Comparison of ENCODE assay signal across 23 cellular contexts in genomic region chr6:150209415-150209814, GRCh38.
"Had no signal": no experiment of that assay in that cellular context is flagged by ENCODE, and none has a peak within 500 bp of the region (broad histone marks: within the 10 kb centered on the region; RNA-seq: fewer than 3 reads in every experiment).

No MANE protein-coding gene starts in this region.

- FAIRE-seq: colon, pancreas had no signal

- H3K36me3 Mint-ChIP-seq: natural killer cell had no signal

- H3K4me2 ChIP-seq: hepatocyte had no signal

- H2AFZ ChIP-seq: hepatocyte had no signal

- H3K27me3 ChIP-seq: heart left ventricle, pancreas, suprapubic skin, transverse colon, upper lobe of right lung had no signal

- H3K4me1 ChIP-seq: gastroesophageal sphincter, pancreas had no signal

- H3K4me3 ChIP-seq: gastroesophageal sphincter, heart left ventricle, hepatocyte, lower lobe of right lung, pancreas, suprapubic skin, transverse colon, upper lobe of right lung had no signal

- H3K9me3 Mint-ChIP-seq: dendritic cell treated with granulocyte-macrophage colony-stimulating factor and Interleukin-4, amounts not matched to agents 40 ng/mL and 50 ng/mL, for 4 days; endodermal cell; natural killer cell; stimulated activated naive CD8-positive, alpha-beta T cell treated with anti-CD3 and anti-CD28 coated beads, Interleukin-15, Interleukin-2, amounts not matched to agents 100 ng/mL and 50 ng/mL, for 24 hours had no signal

- H3K27ac Mint-ChIP-seq: dendritic cell treated with granulocyte-macrophage colony-stimulating factor and Interleukin-4, amounts not matched to agents 40 ng/mL and 50 ng/mL, for 4 days; endodermal cell; natural killer cell; stimulated activated naive B cell treated with anti-CD40 and anti-IgM and Interleukin-4, amounts not matched to agents 10 μg/mL and 1 μg/mL and 100 μg/mL, for 72 hours; stimulated activated naive CD8-positive, alpha-beta T cell treated with anti-CD3 and anti-CD28 coated beads, Interleukin-15, Interleukin-2, amounts not matched to agents 100 ng/mL and 50 ng/mL, for 24 hours had no signal

- H3K79me2 ChIP-seq: hepatocyte had no signal

- H3K27ac ChIP-seq: epithelial cell of prostate, gastroesophageal sphincter, hepatocyte, lower lobe of right lung, neutrophil, pancreas, suprapubic skin, transverse colon, upper lobe of right lung had no signal

- H3K9me3 ChIP-seq: gastroesophageal sphincter, heart left ventricle, lower lobe of right lung, neutrophil, pancreas, suprapubic skin, transverse colon, upper lobe of right lung had no signal

- DNase-seq: central memory CD4-positive, alpha-beta T cell; effector CD8-positive, alpha-beta T cell; endodermal cell; foreskin fibroblast; heart left ventricle; kidney glomerular epithelial cell; left colon; left ventricle myocardium superior; lower lobe of right lung; natural killer cell; pancreas; stimulated activated naive B cell treated with anti-CD40 and anti-IgM and Interleukin-4, amounts not matched to agents 10 μg/mL and 1 μg/mL and 100 μg/mL, for 72 hours; transverse colon; upper lobe of right lung had no signal

- ATAC-seq: gastroesophageal sphincter; left colon; lower lobe of right lung; natural killer cell; sciatic nerve; stimulated activated naive B cell treated with anti-CD40 and anti-IgM and Interleukin-4, amounts not matched to agents 10 μg/mL and 1 μg/mL and 100 μg/mL, for 72 hours; upper lobe of right lung had no signal

- H3K36me3 ChIP-seq: gastroesophageal sphincter, heart left ventricle, lower lobe of right lung, neutrophil, pancreas, suprapubic skin, transverse colon, upper lobe of right lung had no signal

- H3K4me3 Mint-ChIP-seq: dendritic cell treated with granulocyte-macrophage colony-stimulating factor and Interleukin-4, amounts not matched to agents 40 ng/mL and 50 ng/mL, for 4 days; endodermal cell; natural killer cell; stimulated activated naive B cell treated with anti-CD40 and anti-IgM and Interleukin-4, amounts not matched to agents 10 μg/mL and 1 μg/mL and 100 μg/mL, for 72 hours; stimulated activated naive CD8-positive, alpha-beta T cell treated with anti-CD3 and anti-CD28 coated beads, Interleukin-15, Interleukin-2, amounts not matched to agents 100 ng/mL and 50 ng/mL, for 24 hours had no signal

- H3K4me1 Mint-ChIP-seq: endodermal cell, natural killer cell had no signal
